In the genomic region with DNA sequence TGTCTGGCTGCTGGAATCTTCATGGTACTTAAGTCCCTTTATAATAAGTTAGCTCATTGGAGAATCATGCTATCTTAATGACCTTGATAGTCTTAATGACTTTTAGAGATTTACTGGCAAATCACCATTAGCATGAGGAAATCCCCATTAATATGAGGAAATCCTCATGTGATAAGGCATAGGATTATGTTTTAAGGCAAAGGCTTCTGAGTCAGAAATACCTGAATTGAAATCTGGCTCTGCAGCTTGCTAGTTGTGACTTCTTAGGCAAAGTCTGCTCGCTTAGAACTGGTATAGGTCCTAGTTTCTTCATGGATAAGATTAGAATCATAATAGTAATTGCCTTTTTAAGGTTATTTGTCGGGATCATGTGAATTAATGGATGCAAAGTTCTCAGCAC, we compare ENCODE assay signal across 12 cellular contexts.
"Had no signal": no experiment of that assay in that cellular context is flagged by ENCODE, and none has a peak within 500 bp of the region (broad histone marks: within the 10 kb centered on the region; RNA-seq: fewer than 3 reads in every experiment).

No MANE protein-coding gene starts in this region.

- H3K9me3 ChIP-seq: colonic mucosa, left lung had no signal

- H3K36me3 ChIP-seq: colonic mucosa, left lung, WERI-Rb-1 had no signal

- H3K27ac ChIP-seq: colonic mucosa, left lung, WERI-Rb-1 had no signal

- H3K4me3 ChIP-seq: colonic mucosa, left lung had no signal

- H3K27me3 ChIP-seq: colonic mucosa, left lung had no signal

- ATAC-seq: left lung; naive thymus-derived CD8-positive, alpha-beta T cell; right cardiac atrium; T-helper 17 cell had no signal

- DNase-seq: activated CD4-positive, alpha-beta T cell treated with anti-CD3 and anti-CD28 coated beads, Interleukin-2, amount 50 U/mL, for 48 hours; central memory CD4-positive, alpha-beta T cell; colonic mucosa; kidney; left lung; naive thymus-derived CD8-positive, alpha-beta T cell; posterior cingulate gyrus; right cardiac atrium; stimulated activated naive CD8-positive, alpha-beta T cell treated with anti-CD3 and anti-CD28 coated beads, Interleukin-15, amount 100 ng/mL, for 72 hours; T-helper 17 cell; WERI-Rb-1 had no signal

- FAIRE-seq: endometrium, kidney had no signal

- H3K4me1 ChIP-seq: colonic mucosa, left lung had no signal
